In the genomic region with DNA sequence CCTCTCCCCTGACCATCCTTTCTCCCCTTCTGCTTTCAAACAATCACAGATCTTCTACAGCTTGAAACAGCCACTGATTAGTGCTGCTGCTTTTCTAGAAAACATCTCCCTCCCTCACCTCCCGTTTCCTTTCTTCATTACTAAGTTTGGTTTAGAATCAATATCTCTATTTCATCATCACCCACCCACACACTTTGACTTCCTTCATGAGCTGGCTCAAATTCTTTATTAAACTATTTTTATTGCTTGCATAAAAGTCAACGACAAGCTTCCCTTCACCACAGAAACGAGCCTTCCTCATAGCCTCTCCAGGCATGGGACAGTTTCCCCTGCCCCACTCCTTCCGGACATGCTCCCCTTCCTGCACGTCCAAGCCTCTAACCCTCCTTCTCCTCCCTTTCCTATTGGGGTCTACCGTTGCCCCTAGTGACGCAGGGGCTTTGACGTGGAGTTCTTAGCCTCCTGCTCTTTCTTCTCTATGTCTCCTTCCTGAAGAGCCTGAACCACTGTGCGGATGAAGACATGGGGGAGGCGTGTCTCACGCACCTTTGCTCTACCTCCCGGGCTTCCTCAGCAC, we compare ENCODE assay signal across 26 cellular contexts.
DNase-seq lines count a peak whose midpoint lies in the region; ATAC-seq and TF ChIP-seq lines count a peak whose summit lies in the region.
"Had no signal": no experiment of that assay in that cellular context is flagged by ENCODE, and none has a peak within 500 bp of the region (broad histone marks: within the 10 kb centered on the region; RNA-seq: fewer than 3 reads in every experiment).

No MANE protein-coding gene starts in this region.

- no peaks in the 10 kb centered on the region for H3K36me3 ChIP-seq in mammary epithelial cell (ENCODE audit: insufficient read depth, low read length)
- H3K36me3 ChIP-seq in BE2C: no peaks in the 10 kb centered on the region
- H3K36me3 ChIP-seq: prostate gland, vagina had no signal

- ATAC-seq in naive B cell (ENCODE audit: low read depth in 2 of 2): no peak
- no peak for ATAC-seq in activated CD8-positive, alpha-beta memory T cell treated with anti-CD3 and anti-CD28 coated beads, Interleukin-2, amount 10 ng/mL, durations not matched to agents 7 days and 5 days
- ATAC-seq: effector memory CD8-positive, alpha-beta T cell; natural killer cell treated with Interleukin-12 subunit alpha and Interleukin-12 subunit beta and Interleukin-15 and Interleukin-18, amount 100 ng/mL, for 72 hours had no signal

- H3K27ac ChIP-seq in mammary epithelial cell (ENCODE audit: insufficient read depth, low read depth, low read length): no peak overlapping the region
- H3K27ac ChIP-seq: prostate gland, vagina, VCaP had no signal

- H3K27me3 ChIP-seq in mammary epithelial cell (ENCODE audit: insufficient read depth, low read length) (no peaks in the 10 kb centered on the region), BE2C (no peaks in the 10 kb centered on the region)
- H3K27me3 ChIP-seq: vagina had no signal

- TF ChIP-seq CTCF in AG10803 (conservative IDR thresholded peaks at IDR 0.05; ENCODE audit: low read length) (no peak), mammary epithelial cell (conservative IDR thresholded peaks at IDR 0.05 in 1 of 2, IDR thresholded peaks at IDR 0.05 in 1 of 2; ENCODE audit: extremely low read depth in 1 of 2, insufficient read depth in 1 of 2, low read depth in 1 of 2, low read length in 2 of 2) (no peak), BE2C (IDR thresholded peaks at IDR 0.05; ENCODE audit: low read depth, low read length) (no peak)

- H3K27me3 Mint-ChIP-seq in naive B cell: no peaks in the 10 kb centered on the region
- peaks cover 2% of the 10 kb centered on the region for H3K27me3 Mint-ChIP-seq in activated CD8-positive, alpha-beta memory T cell treated with anti-CD3 and anti-CD28 coated beads, Interleukin-2, amount 10 ng/mL, durations not matched to agents 7 days and 5 days

- no peak overlapping the region for H3K4me2 ChIP-seq in mammary epithelial cell (ENCODE audit: insufficient read depth, low read depth, low read length)
- H3K4me2 ChIP-seq: smooth muscle cell had no signal

- H3K79me2 ChIP-seq in mammary epithelial cell (ENCODE audit: insufficient read depth, low read length): no peaks in the 10 kb centered on the region

- peaks cover 27 to 37% of the 10 kb centered on the region in 2 donors for H3K36me3 Mint-ChIP-seq in naive B cell
- no peaks in the 10 kb centered on the region for H3K36me3 Mint-ChIP-seq in activated CD8-positive, alpha-beta memory T cell treated with anti-CD3 and anti-CD28 coated beads, Interleukin-2, amount 10 ng/mL, durations not matched to agents 7 days and 5 days
- H3K36me3 Mint-ChIP-seq: natural killer cell treated with Interleukin-12 subunit alpha and Interleukin-12 subunit beta and Interleukin-15 and Interleukin-18, amount 100 ng/mL, for 72 hours had no signal

- no peak overlapping the region for H2AFZ ChIP-seq in mammary epithelial cell (ENCODE audit: low read depth, low read length)

- H3K9me3 Mint-ChIP-seq in naive B cell: no peaks in the 10 kb centered on the region
- no peaks in the 10 kb centered on the region for H3K9me3 Mint-ChIP-seq in activated CD8-positive, alpha-beta memory T cell treated with anti-CD3 and anti-CD28 coated beads, Interleukin-2, amount 10 ng/mL, durations not matched to agents 7 days and 5 days (ENCODE audit: low read depth)
- H3K9me3 Mint-ChIP-seq: effector memory CD8-positive, alpha-beta T cell; natural killer cell treated with Interleukin-12 subunit alpha and Interleukin-12 subunit beta and Interleukin-15 and Interleukin-18, amount 100 ng/mL, for 72 hours had no signal

- CTCF ChIA-PET in mammary epithelial cell (lab: Charles Lee; ENCODE audit: low non-redundant PET): no interaction called here
- CTCF ChIA-PET in activated CD8-positive, alpha-beta memory T cell treated with anti-CD3 and anti-CD28 coated beads, Interleukin-2, amount 10 ng/mL, durations not matched to agents 7 days and 5 days (lab: Charles Lee): no interaction called here

- no peaks in the 10 kb centered on the region for H3K9me3 ChIP-seq in mammary epithelial cell (replicated peaks; ENCODE audit: insufficient read depth, low read length)
- H3K9me3 ChIP-seq in BE2C: no peaks in the 10 kb centered on the region
- H3K9me3 ChIP-seq: prostate gland, vagina had no signal

- H3K9ac ChIP-seq in mammary epithelial cell (ENCODE audit: insufficient read depth, low read length): no peak overlapping the region

- intact Hi-C loops in mammary epithelial cell (cut with micrococcal nuclease): no loop called here

- H3K4me3 Mint-ChIP-seq in naive B cell: peak overlapping the region in 1 of 8 donors; percentile 33
- H3K4me3 Mint-ChIP-seq in activated CD8-positive, alpha-beta memory T cell treated with anti-CD3 and anti-CD28 coated beads, Interleukin-2, amount 10 ng/mL, durations not matched to agents 7 days and 5 days: no peak overlapping the region
- H3K4me3 Mint-ChIP-seq: effector memory CD8-positive, alpha-beta T cell; natural killer cell treated with Interleukin-12 subunit alpha and Interleukin-12 subunit beta and Interleukin-15 and Interleukin-18, amount 100 ng/mL, for 72 hours had no signal

- H3K4me3 ChIP-seq in AG10803 (ENCODE audit: low read length) (no peak overlapping the region), mammary epithelial cell (replicated peaks in 1 of 3; ENCODE audit: insufficient read depth in 1 of 3, low read depth in 2 of 3, low read length in 3 of 3) (no peak overlapping the region), BE2C (ENCODE audit: low read depth, low read length) (no peak overlapping the region)
- H3K4me3 ChIP-seq: prostate gland, smooth muscle cell, vagina had no signal

- peaks cover 28 to 52% (median 38%) of the 10 kb centered on the region in 3 donors for H3K4me1 Mint-ChIP-seq in naive B cell
- no peaks in the 10 kb centered on the region for H3K4me1 Mint-ChIP-seq in activated CD8-positive, alpha-beta memory T cell treated with anti-CD3 and anti-CD28 coated beads, Interleukin-2, amount 10 ng/mL, durations not matched to agents 7 days and 5 days

- in situ Hi-C loops in mammary epithelial cell (cut with MboI; ENCODE audit: low sequenced_read_pairs in 2 of 2): no loop called here

- H3K4me1 ChIP-seq in mammary epithelial cell (ENCODE audit: insufficient read depth, low read length) (peaks cover 22% of the 10 kb centered on the region), BE2C (peaks cover 4% of the 10 kb centered on the region; the same call in 1 of the 2 replicates)
- H3K4me1 ChIP-seq: vagina had no signal

- WGBS in mammary epithelial cell (ENCODE audit: low coverage, missing lambda C conversion rate): 72% methylated on average over 10 of the region's 12 CpGs

- H4K20me1 ChIP-seq in mammary epithelial cell (ENCODE audit: insufficient read depth, low read length): no peaks in the 10 kb centered on the region

- no TSS peak for BruUV-seq in mammary epithelial cell (replicated peaks; lab: Mats Ljungman, UMichigan)

- dilution Hi-C loops in mammary epithelial cell (cut with HindIII; ENCODE audit: low sequenced_read_pairs): loop anchor here (5.0 kb wide), 1 partner anchor 43 kb away; no protein-coding TSS in a partner anchor

- peak overlapping the region in 4 of 6 donors; percentile 53 to 83 (median 76) for H3K27ac Mint-ChIP-seq in naive B cell
- H3K27ac Mint-ChIP-seq in activated CD8-positive, alpha-beta memory T cell treated with anti-CD3 and anti-CD28 coated beads, Interleukin-2, amount 10 ng/mL, durations not matched to agents 7 days and 5 days: no peak overlapping the region
- H3K27ac Mint-ChIP-seq: effector memory CD8-positive, alpha-beta T cell; natural killer cell treated with Interleukin-12 subunit alpha and Interleukin-12 subunit beta and Interleukin-15 and Interleukin-18, amount 100 ng/mL, for 72 hours had no signal

- DNase-seq in AG10803 (ENCODE audit: low read depth): peak; percentile 30
- peak; percentile 50 to 53 for DNase-seq in Kasumi-1 (lab: John Stamatoyannopoulos, UW)
- peak; percentile 18 for DNase-seq in mammary epithelial cell
- DNase-seq in naive B cell: no peak
- no peak for DNase-seq in NCI-H1048 (lab: John Stamatoyannopoulos, UW)
- no peak for DNase-seq in BE2C
- DNase-seq in iPS-NIHi7 (ENCODE audit: extremely low spot score): no peak
- no peak for DNase-seq in activated CD8-positive, alpha-beta memory T cell treated with anti-CD3 and anti-CD28 coated beads, Interleukin-2, amount 10 ng/mL, durations not matched to agents 7 days and 5 days
- DNase-seq: activated effector memory CD4-positive, alpha-beta T cell treated with anti-CD3 and anti-CD28 coated beads, Interleukin-2, amount 50 U/mL, for 16 hours; amniotic stem cell; cerebellar nuclear complex; DMS79 treated with DMSO at 0.1 percent for 48 hours; effector memory CD8-positive, alpha-beta T cell; hippocampal formation; KBM-7; NCI-H1105; NCI-H2081 treated with DMSO at 0.1 percent for 48 hours; NCI-H510A treated with DMSO at 0.1 percent for 48 hours; Right ventricle myocardium superior; stimulated activated CD4-positive, alpha-beta T cell treated with anti-CD3 and anti-CD28 coated beads, Interleukin-4, amount 100 ng/mL, for 24 hours; substantia nigra had no signal

Comparison
In these comparisons a context has a peak if more than half of its experiments do, and no peak if none do; other contexts are left out.
1. DNase-seq: peak in AG10803 (single experiment), Kasumi-1 (2 of 2) and mammary epithelial cell (single experiment); none in naive B cell (single experiment), NCI-H1048 (single experiment), BE2C (single experiment), iPS-NIHi7 (single experiment) and activated CD8-positive, alpha-beta memory T cell treated with anti-CD3 and anti-CD28 coated beads, Interleukin-2, amount 10 ng/mL, durations not matched to agents 7 days and 5 days (single experiment).